4 cellular contexts compared by ENCODE assay signal in the genomic region with DNA sequence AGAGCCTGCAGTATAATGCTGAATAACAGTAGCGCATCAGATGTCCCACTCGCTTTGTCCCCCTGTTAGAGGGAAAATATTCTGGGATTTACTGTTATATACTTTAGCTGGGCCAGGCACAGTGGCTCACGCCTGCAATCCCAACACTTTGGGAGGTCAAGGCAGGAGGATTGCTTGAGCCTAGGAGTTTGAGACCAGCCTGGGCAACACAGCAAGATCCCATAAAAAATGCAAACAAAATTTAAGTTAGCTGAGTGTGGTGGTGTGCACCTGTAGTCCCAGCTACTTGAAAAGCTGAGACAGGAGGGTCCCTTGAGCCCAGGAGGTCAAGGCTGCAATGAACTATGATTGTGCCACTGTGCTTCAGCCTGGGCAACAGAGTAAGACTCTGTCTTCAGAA. TPM values are rescaled to one million over a fixed set of nuclear protein-coding genes. Genes with fewer than 3 reads are reported as not detected.
"Had no signal": no experiment of that assay in that cellular context is flagged by ENCODE, and none has a peak within 500 bp of the region (broad histone marks: within the 10 kb centered on the region; RNA-seq: fewer than 3 reads in every experiment).

No MANE protein-coding gene starts in this region.

RNA-seq across cellular contexts. Expression of a gene that starts 22.3 kb away (rescaled TPM):
- total RNA-seq: HT-29, HT1080, IMR-90 had no signal
- polyA plus RNA-seq: IgD-negative memory B cell, IMR-90 had no signal
